Comparison of ENCODE assay signal across 8 cellular contexts in the genomic region with DNA sequence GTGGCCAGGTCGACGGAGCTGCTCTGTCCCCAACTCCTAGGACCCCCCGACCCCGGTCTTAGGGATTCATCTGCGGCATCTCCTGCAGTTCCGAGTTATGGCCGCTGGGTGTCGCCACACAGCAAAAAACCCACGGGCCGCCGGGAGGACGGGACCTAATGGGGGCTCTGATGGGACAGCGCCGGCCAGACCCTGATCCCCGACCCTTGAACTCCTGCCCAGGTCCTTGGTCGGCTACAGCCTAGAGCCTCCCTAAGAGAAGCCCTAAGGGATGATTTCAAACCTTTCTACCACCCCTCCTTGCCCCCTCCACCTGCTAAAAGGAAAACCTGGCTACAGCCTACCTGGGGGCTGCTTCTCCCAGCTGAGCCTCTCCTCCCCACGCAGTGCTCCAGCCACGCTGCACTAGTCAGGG. TPM values are rescaled to one million over a fixed set of nuclear protein-coding genes. Genes with fewer than 3 reads are reported as not detected.
DNase-seq lines count a peak whose midpoint lies in the region; ATAC-seq and TF ChIP-seq lines count a peak whose summit lies in the region.
"Had no signal": no experiment of that assay in that cellular context is flagged by ENCODE, and none has a peak within 500 bp of the region (broad histone marks: within the 10 kb centered on the region; RNA-seq: fewer than 3 reads in every experiment).

No MANE protein-coding gene starts in this region.

- DNase-seq in NCI-H69 (lab: John Stamatoyannopoulos, UW) (peak; percentile 51), germinal center (ENCODE audit: low spot score) (peak; percentile 77), sciatic nerve (ENCODE audit: low spot score) (peak; percentile 79), T1000 (lab: John Stamatoyannopoulos, UW) (no peak)
- DNase-seq in activated T-helper 1 cell treated with anti-CD3 and anti-CD28 coated beads, Interleukin-12 subunit alpha, Interleukin-12 subunit beta, Interleukin-2, Interleukin-4 antibody, amounts not matched to agents 30 ng/mL and 10 ng/mL and 1 ng/mL, durations not matched to agents 14 hours and 24 hours and 36 hours (ENCODE audit: low spot score) = peak; percentile 19

- no peak overlapping the region for H3K4me3 Mint-ChIP-seq in activated T-helper 1 cell treated with anti-CD3 and anti-CD28 coated beads, Interleukin-12 subunit alpha, Interleukin-12 subunit beta, Interleukin-2, Interleukin-4 antibody, amounts not matched to agents 30 ng/mL and 10 ng/mL and 1 ng/mL, durations not matched to agents 14 hours and 24 hours and 36 hours
- H3K4me3 Mint-ChIP-seq: activated naive CD4-positive, alpha-beta T cell treated with anti-CD3 and anti-CD28 coated beads, Interleukin-2, amount 50 U/mL, for 24 hours had no signal

- no peaks in the 10 kb centered on the region for H3K36me3 Mint-ChIP-seq in activated T-helper 1 cell treated with anti-CD3 and anti-CD28 coated beads, Interleukin-12 subunit alpha, Interleukin-12 subunit beta, Interleukin-2, Interleukin-4 antibody, amounts not matched to agents 30 ng/mL and 10 ng/mL and 1 ng/mL, durations not matched to agents 14 hours and 24 hours and 36 hours (ENCODE audit: low read depth)

- H3K27me3 Mint-ChIP-seq in activated T-helper 1 cell treated with anti-CD3 and anti-CD28 coated beads, Interleukin-12 subunit alpha, Interleukin-12 subunit beta, Interleukin-2, Interleukin-4 antibody, amounts not matched to agents 30 ng/mL and 10 ng/mL and 1 ng/mL, durations not matched to agents 14 hours and 24 hours and 36 hours (ENCODE audit: insufficient read depth) = no peaks in the 10 kb centered on the region
- H3K27me3 Mint-ChIP-seq: activated naive CD4-positive, alpha-beta T cell treated with anti-CD3 and anti-CD28 coated beads, Interleukin-2, amount 50 U/mL, for 24 hours had no signal

- peaks cover 8% of the 10 kb centered on the region for H3K4me1 Mint-ChIP-seq in activated T-helper 1 cell treated with anti-CD3 and anti-CD28 coated beads, Interleukin-12 subunit alpha, Interleukin-12 subunit beta, Interleukin-2, Interleukin-4 antibody, amounts not matched to agents 30 ng/mL and 10 ng/mL and 1 ng/mL, durations not matched to agents 14 hours and 24 hours and 36 hours (ENCODE audit: low read depth)

- no peak for ATAC-seq in sciatic nerve
- no peak for ATAC-seq in HG03457 (IDR thresholded peaks at IDR 0.05; ENCODE audit: unreplicated experiment)

- no peaks in the 10 kb centered on the region for H3K9me3 Mint-ChIP-seq in activated T-helper 1 cell treated with anti-CD3 and anti-CD28 coated beads, Interleukin-12 subunit alpha, Interleukin-12 subunit beta, Interleukin-2, Interleukin-4 antibody, amounts not matched to agents 30 ng/mL and 10 ng/mL and 1 ng/mL, durations not matched to agents 14 hours and 24 hours and 36 hours
- H3K9me3 Mint-ChIP-seq: activated naive CD4-positive, alpha-beta T cell treated with anti-CD3 and anti-CD28 coated beads, Interleukin-2, amount 50 U/mL, for 24 hours had no signal

- TF ChIP-seq CTCF in GM12872 (IDR thresholded peaks at IDR 0.05; ENCODE audit: insufficient read depth, low read depth, low read length) = peak; percentile 90

- intact Hi-C loops in activated T-helper 1 cell treated with anti-CD3 and anti-CD28 coated beads, Interleukin-12 subunit alpha, Interleukin-12 subunit beta, Interleukin-2, Interleukin-4 antibody, amounts not matched to agents 30 ng/mL and 10 ng/mL and 1 ng/mL, durations not matched to agents 14 hours and 24 hours and 36 hours (cut with micrococcal nuclease) = loop anchor here (1.0 kb wide), 2 partner anchors 40 to 161 kb away; no protein-coding TSS in a partner anchor
- intact Hi-C loops in sciatic nerve (cut with DNase I) = loop anchor here (2.0 to 10.0 kb wide), 2 partner anchors 39 to 157 kb away; no protein-coding TSS in a partner anchor

- H3K27ac Mint-ChIP-seq in activated T-helper 1 cell treated with anti-CD3 and anti-CD28 coated beads, Interleukin-12 subunit alpha, Interleukin-12 subunit beta, Interleukin-2, Interleukin-4 antibody, amounts not matched to agents 30 ng/mL and 10 ng/mL and 1 ng/mL, durations not matched to agents 14 hours and 24 hours and 36 hours = no peak overlapping the region
- H3K27ac Mint-ChIP-seq: activated naive CD4-positive, alpha-beta T cell treated with anti-CD3 and anti-CD28 coated beads, Interleukin-2, amount 50 U/mL, for 24 hours had no signal

RNA-seq across cellular contexts. Expression of a gene that starts 30.8 kb away (rescaled TPM):
- not detected in 2 replicates for total RNA-seq in activated T-helper 1 cell treated with anti-CD3 and anti-CD28 coated beads, Interleukin-12 subunit alpha, Interleukin-12 subunit beta, Interleukin-2, Interleukin-4 antibody, amounts not matched to agents 30 ng/mL and 10 ng/mL and 1 ng/mL, durations not matched to agents 14 hours and 24 hours and 36 hours
- 0.98 TPM for total RNA-seq in sciatic nerve

RNA-seq across cellular contexts. Expression of a gene that starts 47.8 kb away (rescaled TPM):
- total RNA-seq in activated T-helper 1 cell treated with anti-CD3 and anti-CD28 coated beads, Interleukin-12 subunit alpha, Interleukin-12 subunit beta, Interleukin-2, Interleukin-4 antibody, amounts not matched to agents 30 ng/mL and 10 ng/mL and 1 ng/mL, durations not matched to agents 14 hours and 24 hours and 36 hours = 49.5 and 58.1 TPM in 2 replicates
- 24.9 TPM for total RNA-seq in sciatic nerve

RNA-seq across cellular contexts. Expression of a gene that starts 48.0 kb away (rescaled TPM):
- 141 and 148 TPM in 2 replicates for total RNA-seq in activated T-helper 1 cell treated with anti-CD3 and anti-CD28 coated beads, Interleukin-12 subunit alpha, Interleukin-12 subunit beta, Interleukin-2, Interleukin-4 antibody, amounts not matched to agents 30 ng/mL and 10 ng/mL and 1 ng/mL, durations not matched to agents 14 hours and 24 hours and 36 hours
- 79.2 TPM for total RNA-seq in sciatic nerve
